23 cellular contexts compared by ENCODE assay signal in the genomic region with DNA sequence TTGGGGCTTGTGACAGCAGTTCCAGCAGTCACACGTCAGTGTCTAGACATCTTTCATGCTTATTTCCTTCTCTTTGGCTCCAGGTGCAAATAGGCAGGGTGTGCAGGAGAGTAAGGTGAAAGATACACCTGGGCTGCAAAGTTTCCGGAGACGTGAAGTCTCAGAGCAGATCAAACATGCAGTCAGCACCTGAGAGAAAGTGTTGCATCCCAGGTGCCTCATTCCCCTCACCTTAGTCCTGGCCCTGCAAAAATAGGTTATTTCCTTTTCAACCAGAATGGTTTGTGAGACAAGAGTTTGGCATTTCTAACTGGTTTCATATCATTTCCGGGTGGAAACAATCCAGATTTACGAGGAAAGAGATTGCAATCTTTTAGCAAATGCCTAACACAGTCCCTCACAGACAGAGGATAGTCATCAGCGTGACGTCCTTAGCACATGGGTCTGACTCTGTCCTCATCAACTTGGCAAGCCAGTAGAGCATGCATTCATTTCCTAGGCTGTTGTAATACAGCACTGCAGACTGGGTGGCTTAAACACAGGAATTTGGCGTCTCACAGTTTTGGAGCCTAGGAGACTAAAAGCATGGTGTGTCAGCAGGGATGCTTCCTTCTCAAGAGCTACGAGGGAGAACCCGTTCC. TPM values are rescaled to one million over a fixed set of nuclear protein-coding genes. Genes with fewer than 3 reads are reported as not detected.
DNase-seq lines count a peak whose midpoint lies in the region; FAIRE-seq and TF ChIP-seq lines count a peak whose summit lies in the region.
"Had no signal": no experiment of that assay in that cellular context is flagged by ENCODE, and none has a peak within 500 bp of the region (broad histone marks: within the 10 kb centered on the region; RNA-seq: fewer than 3 reads in every experiment).

No MANE protein-coding gene starts in this region.

- H2AFZ ChIP-seq in mesenchymal stem cell (ENCODE audit: low read depth, low read length) (no peak overlapping the region), smooth muscle cell (ENCODE audit: low read depth) (no peak overlapping the region)

- WGBS in mesenchymal stem cell, result 72% methylated on average over 10 of the region's 10 CpGs
- 54% methylated on average over 10 of the region's 10 CpGs for whole genome bisulfite sequencing in smooth muscle cell (ENCODE audit: low lambda C conversion rate)

- H3K4me3 Mint-ChIP-seq in activated CD4-positive, alpha-beta T cell treated with anti-CD3 and anti-CD28 coated beads, Interleukin-2, amount 10 ng/mL, durations not matched to agents 7 days and 5 days, result no peak overlapping the region
- H3K4me3 Mint-ChIP-seq: activated naive CD4-positive, alpha-beta T cell treated with anti-CD3 and anti-CD28 coated beads, Interleukin-2, amount 10 ng/mL, durations not matched to agents 7 days and 5 days; immature natural killer cell; mesothelial cell of epicardium; stimulated activated effector memory CD8-positive, alpha-beta T cell treated with anti-CD3 and anti-CD28 coated beads, Interleukin-12 subunit alpha, Interleukin-12 subunit beta, amount 100 ng/mL, for 72 hours; T-helper 1 cell treated with Interleukin-12 subunit alpha and Interleukin-12 subunit beta and Interleukin-4 antibody, amounts not matched to agents 30 μg/mL and 1 μg/mL, for 36 hours had no signal

- FAIRE-seq in D721Med (lab: Jason Lieb, UNC), result no peak

- TF ChIP-seq CTCF in BJ (IDR thresholded peaks at IDR 0.05; ENCODE audit: insufficient read depth, low read depth, low read length), result no peak
- TF ChIP-seq CTCF in choroid plexus epithelial cell (conservative IDR thresholded peaks at IDR 0.05; ENCODE audit: low read depth, low read length), result no peak
- TF ChIP-seq CTCF in D721Med (IDR thresholded peaks at IDR 0.05; ENCODE audit: insufficient read depth, missing control alignments), result no peak
- TF ChIP-seq CTCF in smooth muscle cell (IDR thresholded peaks at IDR 0.05; ENCODE audit: borderline replicate concordance, insufficient read depth, poor library complexity, severe bottlenecking), result no peak

- CTCF ChIA-PET in BJ (lab: Yijun Ruan, JAX), result interaction anchor here (1.3 to 7.0 kb wide), 4 partner anchors 271 to 277 kb away, joined by 3 to 113 read pairs (median 62); no protein-coding TSS in a partner anchor
- CTCF ChIA-PET in activated CD4-positive, alpha-beta T cell treated with anti-CD3 and anti-CD28 coated beads, Interleukin-2, amount 10 ng/mL, durations not matched to agents 7 days and 5 days (lab: Charles Lee), result no interaction called here

- no peak overlapping the region for H3K4me3 ChIP-seq in BJ (ENCODE audit: low read depth, low read length)
- no peak overlapping the region for H3K4me3 ChIP-seq in choroid plexus epithelial cell (ENCODE audit: low read depth, low read length)
- peak overlapping the region in 1 of 2 experiments; percentile 13 for H3K4me3 ChIP-seq in mesenchymal stem cell (ENCODE audit: insufficient read depth in 1 of 2, low read depth in 1 of 2, low read length in 2 of 2)
- H3K4me3 ChIP-seq in smooth muscle cell, result no peak overlapping the region
- H3K4me3 ChIP-seq: BLaER1 treated with 17β-estradiol and CSF1 and Interleukin-3, amounts not matched to agents 10 nM and 100 nM; upper lobe of right lung had no signal

- H3K79me1 ChIP-seq in mesenchymal stem cell (replicated peaks; ENCODE audit: low read length, poor library complexity, severe bottlenecking), result no peaks in the 10 kb centered on the region

- no peak overlapping the region for H2BK15ac ChIP-seq in mesenchymal stem cell (ENCODE audit: low read depth, poor library complexity, severe bottlenecking)

- H3K27me3 Mint-ChIP-seq in activated CD4-positive, alpha-beta T cell treated with anti-CD3 and anti-CD28 coated beads, Interleukin-2, amount 10 ng/mL, durations not matched to agents 7 days and 5 days, result peaks cover 23% of the 10 kb centered on the region

- H3K9me3 Mint-ChIP-seq in activated CD4-positive, alpha-beta T cell treated with anti-CD3 and anti-CD28 coated beads, Interleukin-2, amount 10 ng/mL, durations not matched to agents 7 days and 5 days, result no peaks in the 10 kb centered on the region
- H3K9me3 Mint-ChIP-seq: activated naive CD4-positive, alpha-beta T cell treated with anti-CD3 and anti-CD28 coated beads, Interleukin-2, amount 10 ng/mL, durations not matched to agents 7 days and 5 days; immature natural killer cell; mesothelial cell of epicardium; stimulated activated effector memory CD8-positive, alpha-beta T cell treated with anti-CD3 and anti-CD28 coated beads, Interleukin-12 subunit alpha, Interleukin-12 subunit beta, amount 100 ng/mL, for 72 hours; T-helper 1 cell treated with Interleukin-12 subunit alpha and Interleukin-12 subunit beta and Interleukin-4 antibody, amounts not matched to agents 30 μg/mL and 1 μg/mL, for 36 hours had no signal

- no peak overlapping the region for H2BK5ac ChIP-seq in mesenchymal stem cell (ENCODE audit: low read depth, low read length, poor library complexity, severe bottlenecking)

- no peaks in the 10 kb centered on the region for H3K36me3 Mint-ChIP-seq in activated CD4-positive, alpha-beta T cell treated with anti-CD3 and anti-CD28 coated beads, Interleukin-2, amount 10 ng/mL, durations not matched to agents 7 days and 5 days (ENCODE audit: low read depth)
- H3K36me3 Mint-ChIP-seq: activated naive CD4-positive, alpha-beta T cell treated with anti-CD3 and anti-CD28 coated beads, Interleukin-2, amount 10 ng/mL, durations not matched to agents 7 days and 5 days; brain; immature natural killer cell; mesothelial cell of epicardium; stimulated activated effector memory CD8-positive, alpha-beta T cell treated with anti-CD3 and anti-CD28 coated beads, Interleukin-12 subunit alpha, Interleukin-12 subunit beta, amount 100 ng/mL, for 72 hours had no signal

- H3K9ac ChIP-seq in mesenchymal stem cell (ENCODE audit: low read length) (peak overlapping the region; percentile 31), smooth muscle cell (ENCODE audit: low read depth) (no peak overlapping the region)
- H3K9ac ChIP-seq: BLaER1 treated with 17β-estradiol and CSF1 and Interleukin-3, amounts not matched to agents 10 nM and 100 nM had no signal

- no peak overlapping the region for H3K14ac ChIP-seq in mesenchymal stem cell (ENCODE audit: low read length in 2 of 2)

- DNase-seq in BJ (ENCODE audit: low read depth) (peak; percentile 93), HT1080 (ENCODE audit: low read depth) (peak; percentile 32), choroid plexus epithelial cell (ENCODE audit: low read depth) (peak; percentile 1), mesenchymal stem cell (no peak), D721Med (ENCODE audit: insufficient read length, low spot score) (no peak), OCI-M2 (lab: John Stamatoyannopoulos, UW; ENCODE audit: unreplicated experiment) (no peak), smooth muscle cell (lab: John Stamatoyannopoulos, UW; ENCODE audit: unreplicated experiment) (no peak)
- no peak for DNase-seq in activated CD4-positive, alpha-beta T cell treated with anti-CD3 and anti-CD28 coated beads, Interleukin-2, amount 10 ng/mL, durations not matched to agents 7 days and 5 days
- DNase-seq: activated CD4-positive, CD25-positive, alpha-beta regulatory T cell treated with anti-CD3 and anti-CD28 coated beads, Interleukin-2, amount 50 U/mL, for 72 hours; activated CD8-positive, alpha-beta memory T cell treated with anti-CD3 and anti-CD28 coated beads, Interleukin-2, amount 50 U/mL, for 48 hours; activated naive CD4-positive, alpha-beta T cell treated with anti-CD3 and anti-CD28 coated beads, Interleukin-2, amount 10 ng/mL, durations not matched to agents 7 days and 5 days; DMS79 treated with DMSO at 0.1 percent for 48 hours; immature natural killer cell; KBM-7; NCI-H146; NCI-H510A treated with DMSO at 0.1 percent for 48 hours; OCI-M1; upper lobe of right lung had no signal

- no peaks in the 10 kb centered on the region for H3K27me3 ChIP-seq in BJ (ENCODE audit: control insufficient read depth, insufficient read depth, low read length)
- H3K27me3 ChIP-seq in mesenchymal stem cell (ENCODE audit: control insufficient read depth in 1 of 2, insufficient read depth in 1 of 2, low read length in 2 of 2), result peaks cover 11 to 16% of the 10 kb centered on the region in 2 experiments
- peaks cover 55% of the 10 kb centered on the region for H3K27me3 ChIP-seq in smooth muscle cell (ENCODE audit: low read depth)
- H3K27me3 ChIP-seq: BLaER1 treated with 17β-estradiol and CSF1 and Interleukin-3, amounts not matched to agents 10 nM and 100 nM had no signal

- H2BK120ac ChIP-seq in mesenchymal stem cell (ENCODE audit: low read depth, low read length), result no peak overlapping the region

- H3K4me2 ChIP-seq in mesenchymal stem cell (ENCODE audit: low read length, poor library complexity, severe bottlenecking) (no peak overlapping the region), smooth muscle cell (no peak overlapping the region)
- H3K4me2 ChIP-seq: BLaER1 treated with 17β-estradiol and CSF1 and Interleukin-3, amounts not matched to agents 10 nM and 100 nM had no signal

- no peaks in the 10 kb centered on the region for H3F3A ChIP-seq in smooth muscle cell (ENCODE audit: low read depth)

- H3K4me1 ChIP-seq in mesenchymal stem cell (ENCODE audit: control insufficient read depth, insufficient read depth, low read depth, low read length) (peaks cover 2% of the 10 kb centered on the region), smooth muscle cell (ENCODE audit: low read depth) (no peaks in the 10 kb centered on the region)

- no peak overlapping the region for H2BK12ac ChIP-seq in mesenchymal stem cell (ENCODE audit: low read length in 2 of 2)

- H4K8ac ChIP-seq in mesenchymal stem cell (ENCODE audit: low read length), result no peak overlapping the region

- H3K18ac ChIP-seq in mesenchymal stem cell (ENCODE audit: low read depth in 1 of 2, low read length in 2 of 2), result no peak overlapping the region

- H3K79me2 ChIP-seq in smooth muscle cell (ENCODE audit: low read depth), result no peaks in the 10 kb centered on the region

- H3K9me3 ChIP-seq in mesenchymal stem cell (ENCODE audit: control insufficient read depth, low read length) (no peaks in the 10 kb centered on the region), smooth muscle cell (replicated peaks; ENCODE audit: low read depth) (no peaks in the 10 kb centered on the region)
- H3K9me3 ChIP-seq: BLaER1 treated with 17β-estradiol and CSF1 and Interleukin-3, amounts not matched to agents 10 nM and 100 nM; upper lobe of right lung had no signal

- H3K4ac ChIP-seq in mesenchymal stem cell (ENCODE audit: low read depth in 1 of 2, low read length in 2 of 2), result no peak overlapping the region

- H3K27ac Mint-ChIP-seq in activated CD4-positive, alpha-beta T cell treated with anti-CD3 and anti-CD28 coated beads, Interleukin-2, amount 10 ng/mL, durations not matched to agents 7 days and 5 days, result no peak overlapping the region
- H3K27ac Mint-ChIP-seq: activated naive CD4-positive, alpha-beta T cell treated with anti-CD3 and anti-CD28 coated beads, Interleukin-2, amount 10 ng/mL, durations not matched to agents 7 days and 5 days; immature natural killer cell; mesothelial cell of epicardium; stimulated activated effector memory CD8-positive, alpha-beta T cell treated with anti-CD3 and anti-CD28 coated beads, Interleukin-12 subunit alpha, Interleukin-12 subunit beta, amount 100 ng/mL, for 72 hours; T-helper 1 cell treated with Interleukin-12 subunit alpha and Interleukin-12 subunit beta and Interleukin-4 antibody, amounts not matched to agents 30 μg/mL and 1 μg/mL, for 36 hours had no signal

- no peak overlapping the region for H3K23ac ChIP-seq in mesenchymal stem cell (ENCODE audit: low read length in 2 of 2)

- no peaks in the 10 kb centered on the region for H4K20me1 ChIP-seq in smooth muscle cell (ENCODE audit: low read depth)
- H4K20me1 ChIP-seq: BLaER1 treated with 17β-estradiol and CSF1 and Interleukin-3, amounts not matched to agents 10 nM and 100 nM had no signal

- peaks cover 1% of the 10 kb centered on the region for H3K4me1 Mint-ChIP-seq in activated CD4-positive, alpha-beta T cell treated with anti-CD3 and anti-CD28 coated beads, Interleukin-2, amount 10 ng/mL, durations not matched to agents 7 days and 5 days
- H3K4me1 Mint-ChIP-seq: activated naive CD4-positive, alpha-beta T cell treated with anti-CD3 and anti-CD28 coated beads, Interleukin-2, amount 10 ng/mL, durations not matched to agents 7 days and 5 days; immature natural killer cell; mesothelial cell of epicardium; stimulated activated effector memory CD8-positive, alpha-beta T cell treated with anti-CD3 and anti-CD28 coated beads, Interleukin-12 subunit alpha, Interleukin-12 subunit beta, amount 100 ng/mL, for 72 hours had no signal

- no peak overlapping the region for H2AK5ac ChIP-seq in mesenchymal stem cell (ENCODE audit: low read length, severe bottlenecking)

- POLR2A ChIA-PET in BJ (lab: Charles Lee), result interaction anchor here (0.5 kb wide), 1 partner anchor 9 kb away, joined by 3 read pairs; no protein-coding TSS in a partner anchor
- POLR2A ChIA-PET in activated CD4-positive, alpha-beta T cell treated with anti-CD3 and anti-CD28 coated beads, Interleukin-2, amount 10 ng/mL, durations not matched to agents 7 days and 5 days (lab: Charles Lee), result no interaction called here

- H3K36me3 ChIP-seq in BJ (ENCODE audit: control insufficient read depth, insufficient read depth, low read length) (no peaks in the 10 kb centered on the region), mesenchymal stem cell (ENCODE audit: control insufficient read depth in 1 of 2, insufficient read depth in 2 of 2, low read depth in 1 of 2, low read length in 2 of 2) (no peaks in the 10 kb centered on the region), smooth muscle cell (ENCODE audit: low read depth) (no peaks in the 10 kb centered on the region)
- H3K36me3 ChIP-seq: BLaER1 treated with 17β-estradiol and CSF1 and Interleukin-3, amounts not matched to agents 10 nM and 100 nM; upper lobe of right lung had no signal

- H3K27ac ChIP-seq in mesenchymal stem cell (ENCODE audit: low read length, poor library complexity, severe bottlenecking) (no peak overlapping the region), smooth muscle cell (ENCODE audit: low read depth) (no peak overlapping the region)
- H3K27ac ChIP-seq: BLaER1 treated with 17β-estradiol and CSF1 and Interleukin-3, amounts not matched to agents 10 nM and 100 nM; upper lobe of right lung had no signal

- H4K91ac ChIP-seq in mesenchymal stem cell (ENCODE audit: low read length), result no peak overlapping the region

RNA-seq across cellular contexts. Expression of gene ARRDC4, which starts 58.2 kb away (rescaled TPM):
- polyA plus RNA-seq in BJ (2011; rRNA removed) (39.6 and 67.4 TPM in 2 replicates), smooth muscle cell (26.9 and 46.9 TPM in 2 replicates)
- 26.9 and 29.3 TPM in 2 replicates for polyA minus RNA-seq in BJ (2011; rRNA and poly(A)+ RNA removed)
- total RNA-seq in HT1080 (2014; rRNA removed; shearing (Covaris generic)), result 0.10 and 0.74 TPM in 2 replicates
- 3.0 and 4.7 TPM in 2 replicates for polyA plus RNA-seq in HT1080 (2015; cell fraction: cytosol; rRNA removed)
- polyA plus RNA-seq in HT1080 (2015; cell fraction: nucleus; rRNA removed), result 5.8 and 6.1 TPM in 2 replicates
- polyA plus RNA-seq in mesenchymal stem cell (2013, experiment 1 of 2), result 11.2 TPM
- 11.7 TPM for polyA plus RNA-seq in mesenchymal stem cell (2013, experiment 2 of 2)
- under 1 TPM; 0.52 to 0.56 TPM for total RNA-seq in activated CD4-positive, alpha-beta T cell treated with anti-CD3 and anti-CD28 coated beads, Interleukin-2, amount 10 ng/mL, durations not matched to agents 7 days and 5 days
- 98.1 and 114 TPM in 2 replicates for total RNA-seq in smooth muscle cell

Comparison
In these comparisons a context has a peak if more than half of its experiments do, and no peak if none do; other contexts are left out.
1. DNase-seq: peak in BJ (single experiment), HT1080 (single experiment) and choroid plexus epithelial cell (single experiment); none in mesenchymal stem cell (single experiment), D721Med (single experiment), OCI-M2 (single experiment), activated CD4-positive, alpha-beta T cell treated with anti-CD3 and anti-CD28 coated beads, Interleukin-2, amount 10 ng/mL, durations not matched to agents 7 days and 5 days (single experiment) and smooth muscle cell (single experiment).
2. RNA of gene ARRDC4, which starts 58.2 kb away (total RNA-seq): 98.1 to 114 TPM in smooth muscle cell; 0.10 to 0.74 TPM in HT1080 and 0.52 to 0.56 TPM in activated CD4-positive, alpha-beta T cell treated with anti-CD3 and anti-CD28 coated beads, Interleukin-2, amount 10 ng/mL, durations not matched to agents 7 days and 5 days; every median in the first group is over 10 times any median in the second.